In genomic region chr19:1861599-1862031, GRCh38 we compare ENCODE assay signal across 1 cellular context.
TF ChIP-seq lines count a peak whose summit lies in the region.

No MANE protein-coding gene starts in this region.

TF ChIP-seq in IMR-90, 13 proteins besides CTCF, POLR2A, EP300 and RAD21:
- TF ChIP-seq MXI1 (IDR thresholded peaks at IDR 0.05; ENCODE audit: borderline replicate concordance, low read depth, low read length): peak; percentile 92
- no peak for TF ChIP-seq RFX5 (IDR thresholded peaks at IDR 0.05; ENCODE audit: low read depth, low read length)
- no peak for TF ChIP-seq BHLHE40 (IDR thresholded peaks at IDR 0.05; ENCODE audit: low read depth, low read length)
- peak; percentile 41; the same call in 1 of the 2 replicates for TF ChIP-seq USF2 (IDR thresholded peaks at IDR 0.05; ENCODE audit: low read depth, low read length)
